In the genomic region with DNA sequence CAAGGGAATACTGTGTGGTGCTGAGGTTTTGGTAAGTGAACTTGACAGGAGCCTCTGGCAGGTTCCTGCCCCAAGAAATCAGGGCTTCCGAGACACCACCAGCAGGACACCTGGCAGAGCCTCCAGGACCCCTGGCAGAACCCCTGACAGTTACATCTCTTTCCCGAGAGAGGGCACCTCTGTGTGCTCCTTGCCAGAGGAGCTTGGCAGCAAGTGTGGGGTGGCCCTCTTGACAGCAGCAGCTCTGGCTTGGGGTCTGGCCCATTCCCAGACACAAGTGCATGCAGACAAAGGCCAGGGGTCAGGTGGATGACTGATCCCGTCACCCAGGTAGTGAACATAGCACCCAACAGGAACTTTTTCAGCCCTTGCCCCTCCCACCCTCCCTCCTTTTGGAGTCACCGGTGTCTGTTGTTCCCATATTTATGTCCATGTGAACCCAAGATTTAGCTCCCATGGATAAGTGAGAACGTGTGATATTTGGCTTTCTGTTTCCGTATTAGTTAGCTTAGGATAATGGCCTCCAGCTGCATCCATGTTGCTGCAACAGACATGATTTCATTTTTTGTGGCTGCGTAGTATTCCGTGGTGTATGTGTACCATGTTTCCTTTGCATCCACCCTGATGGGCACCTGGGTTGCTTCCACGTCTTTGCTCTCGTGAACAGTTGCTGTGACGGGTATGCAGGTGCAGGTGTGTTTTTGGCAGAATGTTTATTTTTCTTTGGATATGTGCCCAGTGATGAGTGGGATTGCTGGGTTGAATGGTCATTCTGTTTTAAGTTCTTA, we compare ENCODE assay signal across 25 cellular contexts. TPM values are rescaled to one million over a fixed set of nuclear protein-coding genes. Genes with fewer than 3 reads are reported as not detected.
"Had no signal": no experiment of that assay in that cellular context is flagged by ENCODE, and none has a peak within 500 bp of the region (broad histone marks: within the 10 kb centered on the region; RNA-seq: fewer than 3 reads in every experiment).

No MANE protein-coding gene starts in this region.

- H3K9me3 ChIP-seq: esophagus muscularis mucosa, pancreas, suprapubic skin, tibial artery, upper lobe of right lung, vagina had no signal

- H3K27ac ChIP-seq: epithelial cell of prostate, esophagus muscularis mucosa, hepatocyte, pancreas, suprapubic skin, tibial artery, upper lobe of right lung, vagina had no signal

- DNase-seq: effector memory CD4-positive, alpha-beta T cell; foreskin fibroblast; left colon; naive thymus-derived CD4-positive, alpha-beta T cell; nucleus accumbens; pancreas; right cardiac atrium; small intestine; stimulated activated CD4-positive, alpha-beta T cell treated with anti-CD3 and anti-CD28 coated beads, Interleukin-4, amount 100 ng/mL, for 1 hour; stimulated activated CD8-positive, alpha-beta memory T cell treated with anti-CD3 and anti-CD28 coated beads, Interleukin-4, amount 100 ng/mL, for 48 hours; stimulated activated naive CD8-positive, alpha-beta T cell treated with anti-CD3 and anti-CD28 coated beads, Interleukin-15, Interleukin-2, amounts not matched to agents 100 U/mL and 50 U/mL, for 24 hours; upper lobe of right lung had no signal

- H3K27me3 ChIP-seq: esophagus muscularis mucosa, hepatocyte, pancreas, suprapubic skin, upper lobe of right lung, vagina had no signal

- H3K4me1 ChIP-seq: esophagus muscularis mucosa, pancreas, suprapubic skin, tibial artery, upper lobe of right lung, vagina had no signal

- H3K4me3 ChIP-seq: esophagus muscularis mucosa, hepatocyte, pancreas, suprapubic skin, tibial artery, upper lobe of right lung, vagina had no signal

- H3K36me3 ChIP-seq: esophagus muscularis mucosa, pancreas, suprapubic skin, tibial artery, upper lobe of right lung, vagina had no signal

RNA-seq across cellular contexts. Expression of a gene that starts 32.3 kb away (rescaled TPM):
- total RNA-seq: esophagus muscularis mucosa; hepatocyte; kidney epithelial cell; left colon; liver; lung microvascular endothelial cell; mesenteric fat pad; mononuclear cell; naive thymus-derived CD4-positive, alpha-beta T cell; neural crest cell; pancreas; progenitor cell of endocrine pancreas; right cardiac atrium; suprapubic skin; upper lobe of right lung; vagina had no signal

RNA-seq across cellular contexts. Expression of a gene that starts 45.9 kb away (rescaled TPM):
- total RNA-seq: hepatocyte; left colon; lung microvascular endothelial cell; mesenteric fat pad; mononuclear cell; naive thymus-derived CD4-positive, alpha-beta T cell; neural crest cell; progenitor cell of endocrine pancreas; upper lobe of right lung; vagina had no signal
